ENCODE assay signal across 11 cellular contexts in the genomic region with DNA sequence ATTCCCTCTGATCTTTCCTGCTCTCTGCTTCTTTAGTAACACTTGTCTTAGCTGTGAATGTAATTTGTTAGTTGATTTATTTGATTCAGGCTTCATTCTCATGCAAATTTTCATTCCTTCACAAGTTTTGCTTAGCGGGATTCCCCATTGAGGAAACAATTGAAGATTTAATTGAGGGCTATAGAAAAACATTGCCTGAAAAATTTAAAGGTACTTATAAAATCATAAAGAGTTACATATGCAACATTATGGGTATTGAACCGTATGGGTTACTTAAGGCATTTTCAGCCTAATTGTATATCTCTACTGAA. TPM values are rescaled to one million over a fixed set of nuclear protein-coding genes. Genes with fewer than 3 reads are reported as not detected.
DNase-seq lines count a peak whose midpoint lies in the region; ATAC-seq and TF ChIP-seq lines count a peak whose summit lies in the region.
"Had no signal": no experiment of that assay in that cellular context is flagged by ENCODE, and none has a peak within 500 bp of the region (broad histone marks: within the 10 kb centered on the region; RNA-seq: fewer than 3 reads in every experiment).

No MANE protein-coding gene starts in this region.

- H3K27me3 Mint-ChIP-seq in natural killer cell treated with Interleukin-12 subunit alpha and Interleukin-12 subunit beta and Interleukin-15 and Interleukin-18, amount 100 ng/mL, for 72 hours = peaks cover 50 to 71% of the 10 kb centered on the region in 2 donors
- peaks cover 67 to 78% of the 10 kb centered on the region in 2 donors for H3K27me3 Mint-ChIP-seq in natural killer cell (ENCODE audit: low read depth in 2 of 2)
- H3K27me3 Mint-ChIP-seq in activated T-helper 17 cell treated with anti-CD3 and anti-CD28 coated beads, Interleukin-2, amount 50 U/mL, for 72 hours = peaks cover 68% of the 10 kb centered on the region

- intact Hi-C loops in natural killer cell (cut with micrococcal nuclease) = no loop called here
- intact Hi-C loops in heart right ventricle (cut with DNase I) = loop anchor here in 1 of 10 donors (10.0 kb wide), 1 partner anchor 48 kb away; no protein-coding TSS in a partner anchor

- no peaks in the 10 kb centered on the region for H3K9me3 Mint-ChIP-seq in natural killer cell treated with Interleukin-12 subunit alpha and Interleukin-12 subunit beta and Interleukin-15 and Interleukin-18, amount 100 ng/mL, for 72 hours
- H3K9me3 Mint-ChIP-seq in natural killer cell = no peaks in the 10 kb centered on the region
- no peaks in the 10 kb centered on the region for H3K9me3 Mint-ChIP-seq in activated T-helper 17 cell treated with anti-CD3 and anti-CD28 coated beads, Interleukin-2, amount 50 U/mL, for 72 hours

- H3K27ac Mint-ChIP-seq in natural killer cell treated with Interleukin-12 subunit alpha and Interleukin-12 subunit beta and Interleukin-15 and Interleukin-18, amount 100 ng/mL, for 72 hours = peak overlapping the region; percentile 10 to 26
- no peak overlapping the region for H3K27ac Mint-ChIP-seq in natural killer cell
- peak overlapping the region; percentile 10 for H3K27ac Mint-ChIP-seq in activated T-helper 17 cell treated with anti-CD3 and anti-CD28 coated beads, Interleukin-2, amount 50 U/mL, for 72 hours

- no peak for DNase-seq in natural killer cell treated with Interleukin-12 subunit alpha and Interleukin-12 subunit beta and Interleukin-15 and Interleukin-18, amount 100 ng/mL, for 72 hours (ENCODE audit: low spot score)
- DNase-seq in natural killer cell (no peak), GM13976 (ENCODE audit: low spot score) (no peak), T-helper 9 cell (no peak), iPS-NIHi7 (ENCODE audit: extremely low spot score) (no peak), heart right ventricle (no peak)
- DNase-seq: thyroid gland had no signal

- H3K4me3 Mint-ChIP-seq in natural killer cell treated with Interleukin-12 subunit alpha and Interleukin-12 subunit beta and Interleukin-15 and Interleukin-18, amount 100 ng/mL, for 72 hours = peak overlapping the region; percentile 79
- H3K4me3 Mint-ChIP-seq in natural killer cell = no peak overlapping the region
- H3K4me3 Mint-ChIP-seq in activated T-helper 17 cell treated with anti-CD3 and anti-CD28 coated beads, Interleukin-2, amount 50 U/mL, for 72 hours = peak overlapping the region; percentile 69

- H3K27ac ChIP-seq in iPS-18a (ENCODE audit: low read length) = no peak overlapping the region
- H3K27ac ChIP-seq in heart right ventricle = no peak overlapping the region
- H3K27ac ChIP-seq: BLaER1 treated with 17β-estradiol and CSF1 and Interleukin-3, amounts not matched to agents 10 nM and 100 nM; thyroid gland had no signal

- no peak overlapping the region for H3K9ac ChIP-seq in iPS-18a (ENCODE audit: low read length)
- H3K9ac ChIP-seq: BLaER1 treated with 17β-estradiol and CSF1 and Interleukin-3, amounts not matched to agents 10 nM and 100 nM had no signal

- H3K9me3 ChIP-seq in iPS-18a (ENCODE audit: control insufficient read depth, low read depth, low read length) (no peaks in the 10 kb centered on the region), heart right ventricle (no peaks in the 10 kb centered on the region)
- H3K9me3 ChIP-seq: thyroid gland had no signal

- peaks cover 15 to 24% of the 10 kb centered on the region in 2 donors for H3K4me1 Mint-ChIP-seq in natural killer cell treated with Interleukin-12 subunit alpha and Interleukin-12 subunit beta and Interleukin-15 and Interleukin-18, amount 100 ng/mL, for 72 hours (ENCODE audit: low read depth in 2 of 2)
- H3K4me1 Mint-ChIP-seq in natural killer cell = peaks cover 18% of the 10 kb centered on the region in 2 donors
- peaks cover 13% of the 10 kb centered on the region for H3K4me1 Mint-ChIP-seq in activated T-helper 17 cell treated with anti-CD3 and anti-CD28 coated beads, Interleukin-2, amount 50 U/mL, for 72 hours

- H3K36me3 Mint-ChIP-seq in natural killer cell treated with Interleukin-12 subunit alpha and Interleukin-12 subunit beta and Interleukin-15 and Interleukin-18, amount 100 ng/mL, for 72 hours = peaks cover 23% of the 10 kb centered on the region
- no peaks in the 10 kb centered on the region for H3K36me3 Mint-ChIP-seq in natural killer cell
- H3K36me3 Mint-ChIP-seq in activated T-helper 17 cell treated with anti-CD3 and anti-CD28 coated beads, Interleukin-2, amount 50 U/mL, for 72 hours (ENCODE audit: low read depth) = no peaks in the 10 kb centered on the region

- H3K27me3 ChIP-seq in iPS-18a (ENCODE audit: control insufficient read depth, insufficient read depth, low read length) (peaks cover 72% of the 10 kb centered on the region), heart right ventricle (peaks cover 2 to 92% (median 83%) of the 10 kb centered on the region in 7 donors)

- TF ChIP-seq CTCF in natural killer cell (IDR thresholded peaks at IDR 0.05) (no peak), GM13976 (IDR thresholded peaks at IDR 0.05; ENCODE audit: borderline replicate concordance, control extremely low read depth, extremely low read depth, insufficient read depth, missing control alignments) (no peak), heart right ventricle (IDR thresholded peaks at IDR 0.05) (no peak)

- peak overlapping the region; percentile 74 for H3K4me3 ChIP-seq in iPS-18a (ENCODE audit: low read length)
- H3K4me3 ChIP-seq in heart right ventricle = no peak overlapping the region
- H3K4me3 ChIP-seq: lung, thyroid gland had no signal

- H3K4me1 ChIP-seq in iPS-18a (ENCODE audit: control insufficient read depth, low read depth, low read length) (peaks cover 15% of the 10 kb centered on the region), heart right ventricle (peaks cover 2 to 24% (median 12%) of the 10 kb centered on the region in 9 donors)

- WGBS in heart right ventricle, 2 donors = 21 to 24% methylated on average over 2 of the region's 2 CpGs

- no peak for ATAC-seq in natural killer cell treated with Interleukin-12 subunit alpha and Interleukin-12 subunit beta and Interleukin-15 and Interleukin-18, amount 100 ng/mL, for 72 hours
- ATAC-seq in natural killer cell = no peak
- ATAC-seq in activated T-helper 17 cell treated with anti-CD3 and anti-CD28 coated beads, Interleukin-2, amount 50 U/mL, for 72 hours (replicated peaks) = no peak
- ATAC-seq in heart right ventricle = no peak

- H3K36me3 ChIP-seq in iPS-18a (ENCODE audit: control insufficient read depth, low read depth, low read length) (no peaks in the 10 kb centered on the region), heart right ventricle (no peaks in the 10 kb centered on the region)
- H3K36me3 ChIP-seq: BLaER1 treated with 17β-estradiol and CSF1 and Interleukin-3, amounts not matched to agents 10 nM and 100 nM; thyroid gland had no signal

- in situ Hi-C loops in GM13976 (cut with MboI; ENCODE audit: low sequenced_read_pairs, unreplicated experiment) = no loop called here

RNA-seq across cellular contexts. Expression of a gene that starts 11.9 kb away (rescaled TPM):
- total RNA-seq in natural killer cell treated with Interleukin-12 subunit alpha and Interleukin-12 subunit beta and Interleukin-15 and Interleukin-18, amount 100 ng/mL, for 72 hours = 10 to 100 TPM; 12.6 to 13.1 TPM
- total RNA-seq in natural killer cell = 10 to 100 TPM; 17.7 to 20.0 (median 18.7) TPM
- total RNA-seq in activated T-helper 17 cell treated with anti-CD3 and anti-CD28 coated beads, Interleukin-2, amount 50 U/mL, for 72 hours = 1 to 10 TPM; 1.0 to 1.8 TPM
- total RNA-seq in heart right ventricle = 10 to 100 TPM in 2 of 10 donors, 1 to 10 TPM in 8; 6.8 to 11.2 (median 8.8) TPM
- polyA plus RNA-seq in heart right ventricle = 10 to 100 TPM in 1 of 2 donors, 1 to 10 TPM in 1; 8.4 to 11.1 TPM

RNA-seq across cellular contexts. Expression of a gene that starts 38.9 kb away (rescaled TPM):
- 1 to 10 TPM; 3.3 to 4.7 TPM for total RNA-seq in natural killer cell treated with Interleukin-12 subunit alpha and Interleukin-12 subunit beta and Interleukin-15 and Interleukin-18, amount 100 ng/mL, for 72 hours
- total RNA-seq in natural killer cell = 1 to 10 TPM; 1.6 to 4.2 (median 2.9) TPM
- total RNA-seq in activated T-helper 17 cell treated with anti-CD3 and anti-CD28 coated beads, Interleukin-2, amount 50 U/mL, for 72 hours = 1 to 10 TPM; 1.6 to 1.7 TPM
- 1 to 10 TPM in 9 of 10 donors, under 1 TPM in 1; 0.55 to 3.6 (median 2.9) TPM for total RNA-seq in heart right ventricle
- polyA plus RNA-seq in heart right ventricle = 1 to 10 TPM; 1.7 to 2.0 TPM

RNA-seq across cellular contexts. Expression of a gene that starts 45.9 kb away (rescaled TPM):
- under 1 TPM in 1 of 2 donors, not detected in 1; 0.45 TPM for total RNA-seq in natural killer cell treated with Interleukin-12 subunit alpha and Interleukin-12 subunit beta and Interleukin-15 and Interleukin-18, amount 100 ng/mL, for 72 hours
- total RNA-seq in natural killer cell = under 1 TPM in 2 of 3 donors, not detected in 1; 0.31 to 0.36 TPM
- under 1 TPM in 1 of 2 donors, not detected in 1; 0.21 TPM for total RNA-seq in activated T-helper 17 cell treated with anti-CD3 and anti-CD28 coated beads, Interleukin-2, amount 50 U/mL, for 72 hours
- 1 to 10 TPM; 2.7 to 8.5 (median 6.5) TPM for total RNA-seq in heart right ventricle
- polyA plus RNA-seq in heart right ventricle = 1 to 10 TPM; 7.6 to 9.7 TPM

RNA-seq across cellular contexts. Expression of a gene that starts 53.8 kb away (rescaled TPM):
- total RNA-seq in natural killer cell treated with Interleukin-12 subunit alpha and Interleukin-12 subunit beta and Interleukin-15 and Interleukin-18, amount 100 ng/mL, for 72 hours = 1 to 10 TPM; 6.7 to 8.3 TPM
- total RNA-seq in natural killer cell (10 to 100 TPM; 13.7 to 24.4 (median 15.4) TPM), heart right ventricle (10 to 100 TPM in 9 of 10 donors, 1 to 10 TPM in 1; 8.9 to 17.8 (median 12.8) TPM)
- 1 to 10 TPM; 3.3 to 4.3 TPM for total RNA-seq in activated T-helper 17 cell treated with anti-CD3 and anti-CD28 coated beads, Interleukin-2, amount 50 U/mL, for 72 hours
- 10 to 100 TPM in 1 of 2 donors, 1 to 10 TPM in 1; 7.5 to 12.7 TPM for polyA plus RNA-seq in heart right ventricle

Comparison
In these comparisons a context has a peak if more than half of its experiments do, and no peak if none do; other contexts are left out.
1. H3K27ac Mint-ChIP-seq: peak in natural killer cell treated with Interleukin-12 subunit alpha and Interleukin-12 subunit beta and Interleukin-15 and Interleukin-18, amount 100 ng/mL, for 72 hours (2 of 2) and activated T-helper 17 cell treated with anti-CD3 and anti-CD28 coated beads, Interleukin-2, amount 50 U/mL, for 72 hours (single experiment); none in natural killer cell (0 of 2).